14 cellular contexts compared by ENCODE assay signal in the genomic region with DNA sequence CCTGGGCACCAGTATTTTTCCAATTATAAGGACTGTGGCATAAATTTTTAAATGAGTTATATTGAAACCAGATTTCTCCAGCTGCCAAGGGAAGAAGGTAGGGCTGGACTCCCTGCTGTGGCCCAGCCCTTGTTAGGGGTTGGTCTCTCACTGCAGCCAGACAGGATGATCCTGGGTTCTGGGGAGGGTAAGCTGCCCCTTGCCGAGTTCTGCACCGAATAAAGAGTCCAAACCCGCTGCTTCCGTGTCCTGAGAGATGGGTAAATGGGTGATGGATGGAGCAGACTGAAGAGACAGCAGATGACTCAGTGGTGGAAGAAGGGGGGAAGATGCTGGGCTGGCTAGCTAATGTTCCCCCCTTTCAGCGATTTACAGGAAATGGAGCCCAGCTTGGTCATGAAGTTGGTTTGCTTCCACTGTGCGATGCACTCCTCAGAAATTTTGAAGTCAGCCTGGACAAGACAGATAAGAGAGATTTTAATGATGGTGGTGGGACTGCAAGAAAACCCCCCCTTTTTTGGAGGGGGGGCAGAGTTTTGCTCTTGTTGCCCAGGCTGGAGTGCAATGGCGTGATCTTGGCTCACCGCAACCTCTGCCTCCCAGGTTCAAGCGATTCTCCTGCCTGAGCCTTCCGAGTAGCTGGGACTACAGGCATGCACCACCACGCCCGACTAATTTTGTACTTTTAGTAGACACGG. TPM values are rescaled to one million over a fixed set of nuclear protein-coding genes. Genes with fewer than 3 reads are reported as not detected.
DNase-seq lines count a peak whose midpoint lies in the region; ATAC-seq and TF ChIP-seq lines count a peak whose summit lies in the region.
"Had no signal": no experiment of that assay in that cellular context is flagged by ENCODE, and none has a peak within 500 bp of the region (broad histone marks: within the 10 kb centered on the region; RNA-seq: fewer than 3 reads in every experiment).

No MANE protein-coding gene starts in this region.

- no peaks in the 10 kb centered on the region for H3K9me3 ChIP-seq in breast epithelium
- no peaks in the 10 kb centered on the region for H3K9me3 ChIP-seq in hepatocyte (ENCODE audit: low read depth)
- H3K9me3 ChIP-seq in upper lobe of right lung, result no peaks in the 10 kb centered on the region

- H3K27ac Mint-ChIP-seq in MCF 10A (ENCODE audit: low read depth, unreplicated experiment), result no peak overlapping the region
- H3K27ac Mint-ChIP-seq in activated naive CD8-positive, alpha-beta T cell, result peak overlapping the region; percentile 86
- H3K27ac Mint-ChIP-seq: activated CD4-positive, alpha-beta T cell treated with anti-CD3 and anti-CD28 coated beads, Interleukin-2, amount 10 ng/mL, durations not matched to agents 24 days and 14 days; B cell had no signal

- H3K27me3 ChIP-seq in breast epithelium (no peaks in the 10 kb centered on the region), hepatocyte (no peaks in the 10 kb centered on the region), upper lobe of right lung (no peaks in the 10 kb centered on the region)

- POLR2A ChIA-PET in MCF 10A (lab: Yijun Ruan, JAX), result interaction anchor here (0.7 to 6.9 kb wide), 12 partner anchors 13 to 74 kb away, joined by 3 to 61 read pairs (median 6); a partner anchor contains a TSS

- H3K9me2 ChIP-seq in hepatocyte (replicated peaks; ENCODE audit: insufficient read depth), result no peaks in the 10 kb centered on the region

- no TSS peak for BruUV-seq in MCF 10A (replicated peaks; lab: Mats Ljungman, UMichigan)

- H3K27ac ChIP-seq in breast epithelium, result peak overlapping the region; percentile 58 to 65
- peak overlapping the region; percentile 56 for H3K27ac ChIP-seq in hepatocyte
- peak overlapping the region; percentile 30 for H3K27ac ChIP-seq in upper lobe of right lung
- H3K27ac ChIP-seq: parathyroid adenoma had no signal

- peaks cover 28% of the 10 kb centered on the region for H3K4me1 Mint-ChIP-seq in MCF 10A (ENCODE audit: insufficient read depth, unreplicated experiment)
- H3K4me1 Mint-ChIP-seq in activated naive CD8-positive, alpha-beta T cell (ENCODE audit: low read depth), result peaks cover 16% of the 10 kb centered on the region

- CTCF ChIA-PET in MCF 10A (lab: Yijun Ruan, JAX), result interaction anchor here (0.7 to 18.4 kb wide), 6 partner anchors 8 to 63 kb away, joined by 3 to 418 read pairs (median 3); no protein-coding TSS in a partner anchor

- no peak overlapping the region for H2AFZ ChIP-seq in hepatocyte
- H2AFZ ChIP-seq: parathyroid adenoma had no signal

- no peaks in the 10 kb centered on the region for H3K9me3 Mint-ChIP-seq in MCF 10A (ENCODE audit: unreplicated experiment)
- H3K9me3 Mint-ChIP-seq in activated naive CD8-positive, alpha-beta T cell (ENCODE audit: low read depth), result no peaks in the 10 kb centered on the region
- H3K9me3 Mint-ChIP-seq: activated CD4-positive, alpha-beta T cell treated with anti-CD3 and anti-CD28 coated beads, Interleukin-2, amount 10 ng/mL, durations not matched to agents 24 days and 14 days had no signal

- no peak for TF ChIP-seq CTCF in breast epithelium (IDR thresholded peaks at IDR 0.05)
- TF ChIP-seq CTCF in MCF 10A (IDR thresholded peaks at IDR 0.05; ENCODE audit: unreplicated experiment), result no peak
- TF ChIP-seq CTCF in hepatocyte (IDR thresholded peaks at IDR 0.05; ENCODE audit: poor library complexity), result no peak
- no peak for TF ChIP-seq CTCF in upper lobe of right lung (IDR thresholded peaks at IDR 0.05)

- no peak overlapping the region for H3K4me3 ChIP-seq in breast epithelium
- no peak overlapping the region for H3K4me3 ChIP-seq in hepatocyte
- H3K4me3 ChIP-seq in upper lobe of right lung, result no peak overlapping the region

- no peak for DNase-seq in breast epithelium (ENCODE audit: low spot score in 2 of 2)
- DNase-seq in MCF 10A (ENCODE audit: unreplicated experiment), result no peak
- DNase-seq in hepatocyte (ENCODE audit: low spot score), result no peak
- no peak for DNase-seq in upper lobe of right lung
- DNase-seq in UCSD-AML1 (lab: John Stamatoyannopoulos, UW; ENCODE audit: unreplicated experiment), result no peak
- DNase-seq in SK-N-DZ (ENCODE audit: low spot score), result no peak
- DNase-seq: activated CD4-positive, alpha-beta T cell treated with anti-CD3 and anti-CD28 coated beads, Interleukin-2, amount 10 ng/mL, durations not matched to agents 24 days and 14 days; anterior cingulate cortex; erythroblast; left colon had no signal

- H3K4me1 ChIP-seq in breast epithelium, result peaks cover 4 to 6% of the 10 kb centered on the region in 2 donors
- peaks cover 4% of the 10 kb centered on the region for H3K4me1 ChIP-seq in hepatocyte (ENCODE audit: insufficient read depth)
- peaks cover 16% of the 10 kb centered on the region for H3K4me1 ChIP-seq in upper lobe of right lung
- H3K4me1 ChIP-seq: parathyroid adenoma had no signal

- 84% methylated on average over 13 of the region's 13 CpGs for WGBS in hepatocyte (ENCODE audit: low lambda C conversion rate, missing lambda C conversion rate)

- H4K20me1 ChIP-seq in hepatocyte (ENCODE audit: insufficient read depth, poor library complexity, severe bottlenecking), result no peaks in the 10 kb centered on the region

- no peak for TF ChIP-seq POLR2A in breast epithelium (IDR thresholded peaks at IDR 0.05)

- H3K27me3 Mint-ChIP-seq in MCF 10A (ENCODE audit: insufficient read depth, unreplicated experiment), result no peaks in the 10 kb centered on the region
- H3K27me3 Mint-ChIP-seq in activated naive CD8-positive, alpha-beta T cell, result no peaks in the 10 kb centered on the region
- H3K27me3 Mint-ChIP-seq: activated CD4-positive, alpha-beta T cell treated with anti-CD3 and anti-CD28 coated beads, Interleukin-2, amount 10 ng/mL, durations not matched to agents 24 days and 14 days; B cell had no signal

- no peak overlapping the region for H3K4me2 ChIP-seq in hepatocyte

- H3K4me3 Mint-ChIP-seq in MCF 10A (ENCODE audit: unreplicated experiment), result no peak overlapping the region
- no peak overlapping the region for H3K4me3 Mint-ChIP-seq in activated naive CD8-positive, alpha-beta T cell
- H3K4me3 Mint-ChIP-seq: activated CD4-positive, alpha-beta T cell treated with anti-CD3 and anti-CD28 coated beads, Interleukin-2, amount 10 ng/mL, durations not matched to agents 24 days and 14 days; B cell had no signal

- intact Hi-C loops in breast epithelium (cut with DNase I; ENCODE audit: low total_unique reads), result no loop called here
- intact Hi-C loops in MCF 10A (cut with micrococcal nuclease), result no loop called here
- intact Hi-C loops in upper lobe of right lung (cut with DNase I), result no loop called here

- H3K36me3 ChIP-seq in breast epithelium, result no peaks in the 10 kb centered on the region
- peaks cover 4% of the 10 kb centered on the region for H3K36me3 ChIP-seq in hepatocyte (replicated peaks; ENCODE audit: insufficient read depth, low read depth)
- H3K36me3 ChIP-seq in upper lobe of right lung, result peaks cover 72% of the 10 kb centered on the region

- H3K36me3 Mint-ChIP-seq in MCF 10A (ENCODE audit: insufficient read depth, unreplicated experiment), result peaks cover 87% of the 10 kb centered on the region
- H3K36me3 Mint-ChIP-seq in activated naive CD8-positive, alpha-beta T cell, result peaks cover 11% of the 10 kb centered on the region

- no peak for ATAC-seq in upper lobe of right lung
- no peak for ATAC-seq in GM21515 (IDR thresholded peaks at IDR 0.05; ENCODE audit: unreplicated experiment)
- ATAC-seq: left colon had no signal

- no peaks in the 10 kb centered on the region for H3K79me2 ChIP-seq in hepatocyte
- H3K79me2 ChIP-seq: parathyroid adenoma had no signal

RNA-seq across cellular contexts. Expression of a gene that starts 41.4 kb away (rescaled TPM):
- total RNA-seq in breast epithelium (10 to 100 TPM; 53.8 to 67.5 (median 67.2) TPM), MCF 10A (2022) (347 and 372 TPM in 2 replicates), hepatocyte (83.4 and 104 TPM in 2 replicates), upper lobe of right lung (111 TPM)
- polyA plus RNA-seq in hepatocyte, result 140 and 150 TPM in 2 replicates
- 57.1 and 64.9 TPM in 2 replicates for polyA plus RNA-seq in SK-N-DZ (2014; cell fraction: cytosol; rRNA removed)
- polyA plus RNA-seq in SK-N-DZ (2014; cell fraction: nucleus; rRNA removed), result 79.6 and 96.0 TPM in 2 replicates

RNA-seq across cellular contexts. Expression of a gene that starts 41.7 kb away (rescaled TPM):
- 10 to 100 TPM; 25.0 to 49.0 (median 29.5) TPM for total RNA-seq in breast epithelium
- 24.4 and 34.1 TPM in 2 replicates for total RNA-seq in MCF 10A (2022)
- 27.1 and 41.5 TPM in 2 replicates for total RNA-seq in hepatocyte
- 10.7 and 17.9 TPM in 2 replicates for polyA plus RNA-seq in hepatocyte
- total RNA-seq in upper lobe of right lung, result 34.9 TPM
- 27.6 and 30.1 TPM in 2 replicates for polyA plus RNA-seq in SK-N-DZ (2014; cell fraction: cytosol; rRNA removed)
- 32.6 and 50.4 TPM in 2 replicates for polyA plus RNA-seq in SK-N-DZ (2014; cell fraction: nucleus; rRNA removed)
